In genomic region chr19:45137179-45137761, GRCh38 we compare ENCODE assay signal across 9 cellular contexts. TPM values are rescaled to one million over a fixed set of nuclear protein-coding genes. Genes with fewer than 3 reads are reported as not detected.
DNase-seq lines count a peak whose midpoint lies in the region; ATAC-seq, FAIRE-seq and TF ChIP-seq lines count a peak whose summit lies in the region.
"Had no signal": no experiment of that assay in that cellular context is flagged by ENCODE, and none has a peak within 500 bp of the region (broad histone marks: within the 10 kb centered on the region; RNA-seq: fewer than 3 reads in every experiment).

No MANE protein-coding gene starts in this region.

- POLR2A ChIA-PET in A673 (lab: Charles Lee; ENCODE audit: low non-redundant PET): no interaction called here

- CTCF ChIA-PET in A673 (lab: Charles Lee): no interaction called here

- H3K36me3 Mint-ChIP-seq in endodermal cell (ENCODE audit: low read depth): peaks cover 13% of the 10 kb centered on the region
- H3K36me3 Mint-ChIP-seq in activated T-cell treated with anti-CD3 and anti-CD28 coated beads, Interleukin-2, amount 50 U/mL, for 24 hours (ENCODE audit: low read depth): peaks cover 16% of the 10 kb centered on the region

- peak overlapping the region; percentile 64 for H3K27ac Mint-ChIP-seq in endodermal cell
- no peak overlapping the region for H3K27ac Mint-ChIP-seq in activated T-cell treated with anti-CD3 and anti-CD28 coated beads, Interleukin-2, amount 50 U/mL, for 24 hours

- ATAC-seq in Right ventricle myocardium inferior (peak; percentile 88), HG03460 (IDR thresholded peaks at IDR 0.05; ENCODE audit: unreplicated experiment) (peak; percentile 53)

- intact Hi-C loops in Right ventricle myocardium inferior (cut with DNase I): no loop called here
- intact Hi-C loops in cardiac septum (cut with DNase I): no loop called here
- intact Hi-C loops in A673 (cut with micrococcal nuclease; ENCODE audit: unreplicated experiment): no loop called here

- H3K27me3 Mint-ChIP-seq in endodermal cell (ENCODE audit: insufficient read depth): no peaks in the 10 kb centered on the region
- H3K27me3 Mint-ChIP-seq in activated T-cell treated with anti-CD3 and anti-CD28 coated beads, Interleukin-2, amount 50 U/mL, for 24 hours: no peaks in the 10 kb centered on the region

- peaks cover 9% of the 10 kb centered on the region for H3K4me1 Mint-ChIP-seq in endodermal cell
- H3K4me1 Mint-ChIP-seq in activated T-cell treated with anti-CD3 and anti-CD28 coated beads, Interleukin-2, amount 50 U/mL, for 24 hours (ENCODE audit: low read depth): peaks cover 2% of the 10 kb centered on the region

- 94 to 97% methylated on average over 13 to 17 of the region's 17 CpGs for WGBS in endodermal cell (ENCODE audit: insufficient coverage in 1 of 2, insufficient read length in 1 of 2), 2 experiments

- DNase-seq in Right ventricle myocardium inferior (ENCODE audit: missing footprints) (peak; percentile 82), cardiac septum (ENCODE audit: low spot score) (no peak), endodermal cell (no peak), SKM-1 (lab: John Stamatoyannopoulos, UW; ENCODE audit: unreplicated experiment) (no peak), A673 (ENCODE audit: low spot score) (no peak), HTR-8/SVneo (ENCODE audit: insufficient read length, low spot score) (no peak)
- DNase-seq in activated T-cell treated with anti-CD3 and anti-CD28 coated beads, Interleukin-2, amount 50 U/mL, for 24 hours: no peak
- DNase-seq: effector CD4-positive, alpha-beta T cell had no signal

- FAIRE-seq in HTR-8/SVneo (lab: Jason Lieb, UNC): no peak

- TF ChIP-seq CTCF in endodermal cell (conservative IDR thresholded peaks at IDR 0.05) (no peak), A673 (conservative IDR thresholded peaks at IDR 0.05; ENCODE audit: low read depth, low read length) (no peak)

- no peak overlapping the region for H3K9ac ChIP-seq in endodermal cell (ENCODE audit: extremely low read depth, low read length, poor library complexity, severe bottlenecking)

- no peak overlapping the region for H3K4me3 Mint-ChIP-seq in endodermal cell
- H3K4me3 Mint-ChIP-seq in activated T-cell treated with anti-CD3 and anti-CD28 coated beads, Interleukin-2, amount 50 U/mL, for 24 hours: no peak overlapping the region

- peak overlapping the region; percentile 34 for H3K27ac ChIP-seq in endodermal cell (ENCODE audit: low read depth, low read length)
- no peak overlapping the region for H3K27ac ChIP-seq in A673 (ENCODE audit: low read depth, low read length, poor library complexity, severe bottlenecking)

- H3K27me3 ChIP-seq in endodermal cell (ENCODE audit: control insufficient read depth, insufficient read depth, low read length, poor library complexity, severe bottlenecking) (no peaks in the 10 kb centered on the region), A673 (replicated peaks; ENCODE audit: insufficient read depth, low read depth, low read length, poor library complexity) (no peaks in the 10 kb centered on the region)

- no peaks in the 10 kb centered on the region for H3K9me3 Mint-ChIP-seq in endodermal cell
- no peaks in the 10 kb centered on the region for H3K9me3 Mint-ChIP-seq in activated T-cell treated with anti-CD3 and anti-CD28 coated beads, Interleukin-2, amount 50 U/mL, for 24 hours

- H3K4me3 ChIP-seq in endodermal cell (ENCODE audit: low read length): no peak overlapping the region
- no peak overlapping the region for H3K4me3 ChIP-seq in A673 (ENCODE audit: low read depth, low read length, poor library complexity, severe bottlenecking)

- no peaks in the 10 kb centered on the region for H3K9me3 ChIP-seq in endodermal cell (ENCODE audit: control insufficient read depth, low read length)
- H3K9me3 ChIP-seq in A673 (ENCODE audit: low read depth, low read length, poor library complexity, severe bottlenecking): no peaks in the 10 kb centered on the region

- H3K4me1 ChIP-seq in endodermal cell (ENCODE audit: control insufficient read depth, insufficient read depth, low read length): no peaks in the 10 kb centered on the region
- no peaks in the 10 kb centered on the region for H3K4me1 ChIP-seq in A673 (ENCODE audit: insufficient read depth, low read length, poor library complexity, severe bottlenecking)

- peaks cover 4% of the 10 kb centered on the region for H3K36me3 ChIP-seq in endodermal cell (ENCODE audit: control insufficient read depth, insufficient read depth, low read length)
- H3K36me3 ChIP-seq in A673 (ENCODE audit: insufficient read depth, low read length, poor library complexity, severe bottlenecking): no peaks in the 10 kb centered on the region

- no TSS peak for BruUV-seq in A673 (replicated peaks; lab: Mats Ljungman, UMichigan)

RNA-seq across cellular contexts. Expression of gene NKPD1, which starts 23.5 kb away (rescaled TPM):
- total RNA-seq in Right ventricle myocardium inferior (not detected), cardiac septum (not detected), endodermal cell (under 1 TPM; 0.15 to 0.22 TPM), A673 (2021) (0.30 and 0.37 TPM in 2 replicates)
- polyA plus RNA-seq in endodermal cell (2013, experiment 1 of 2): 0.25 TPM
- 0.21 TPM for polyA plus RNA-seq in endodermal cell (2013, experiment 2 of 2)

RNA-seq across cellular contexts. Expression of gene TRAPPC6A, which starts 40.8 kb away (rescaled TPM):
- total RNA-seq in Right ventricle myocardium inferior (14.2 TPM), cardiac septum (19.9 TPM), endodermal cell (10 to 100 TPM; 56.6 to 79.1 TPM), A673 (2021) (5.8 and 8.8 TPM in 2 replicates)
- 35.0 TPM for polyA plus RNA-seq in endodermal cell (2013, experiment 1 of 2)
- polyA plus RNA-seq in endodermal cell (2013, experiment 2 of 2): 33.3 TPM

RNA-seq across cellular contexts. Expression of gene BLOC1S3, which starts 41.3 kb away (rescaled TPM):
- total RNA-seq in Right ventricle myocardium inferior: 5.2 TPM
- total RNA-seq in cardiac septum: 5.0 TPM
- 10 to 100 TPM in 1 of 2 donors, 1 to 10 TPM in 1; 9.4 to 11.3 TPM for total RNA-seq in endodermal cell
- polyA plus RNA-seq in endodermal cell (2013, experiment 1 of 2): 4.8 TPM
- polyA plus RNA-seq in endodermal cell (2013, experiment 2 of 2): 4.9 TPM
- total RNA-seq in A673 (2021): 8.7 and 9.1 TPM in 2 replicates

RNA-seq across cellular contexts. Expression of gene PPP1R37, which starts 44.3 kb away (rescaled TPM):
- total RNA-seq in Right ventricle myocardium inferior: 15.1 TPM
- 18.6 TPM for total RNA-seq in cardiac septum
- total RNA-seq in endodermal cell: 10 to 100 TPM; 23.6 to 32.5 TPM
- 22.4 TPM for polyA plus RNA-seq in endodermal cell (2013, experiment 1 of 2)
- polyA plus RNA-seq in endodermal cell (2013, experiment 2 of 2): 20.6 TPM
- total RNA-seq in A673 (2021): 33.6 and 34.0 TPM in 2 replicates

RNA-seq across cellular contexts. Expression of gene GEMIN7, which starts 58.2 kb away (rescaled TPM):
- total RNA-seq in Right ventricle myocardium inferior (15.5 TPM), cardiac septum (10.7 TPM), endodermal cell (10 to 100 TPM; 56.3 to 56.6 TPM), A673 (2021) (34.0 and 34.5 TPM in 2 replicates)
- polyA plus RNA-seq in endodermal cell (2013, experiment 1 of 2): 36.7 TPM
- 36.0 TPM for polyA plus RNA-seq in endodermal cell (2013, experiment 2 of 2)
